8 cellular contexts compared by ENCODE assay signal in the genomic region with DNA sequence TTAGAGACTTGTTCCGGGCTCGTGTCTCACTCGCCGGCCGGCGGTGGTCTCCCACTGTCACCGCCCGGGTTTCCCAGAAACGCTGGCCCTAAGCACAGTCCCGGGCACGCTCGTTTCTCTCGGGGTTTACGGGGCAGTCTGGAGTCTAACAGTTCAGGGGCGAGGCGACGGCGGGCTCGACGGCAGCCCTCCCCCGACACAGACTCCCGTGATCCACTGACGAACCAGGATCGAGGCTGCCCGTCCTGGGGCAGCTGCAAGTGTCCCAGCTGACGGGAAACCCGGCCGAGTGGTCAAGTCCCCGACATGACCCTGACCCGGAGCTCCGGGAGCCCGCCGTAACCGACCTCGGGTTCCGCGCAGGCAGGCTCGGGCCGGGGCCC. TPM values are rescaled to one million over a fixed set of nuclear protein-coding genes. Genes with fewer than 3 reads are reported as not detected.
DNase-seq lines count a peak whose midpoint lies in the region; ATAC-seq lines count a peak whose summit lies in the region.

No MANE protein-coding gene starts in this region.

- H3K4me3 ChIP-seq in duodenal mucosa (ENCODE audit: low read depth in 1 of 2, low read length in 2 of 2), result peak overlapping the region; percentile 82 to 93

- H3K4me1 ChIP-seq in duodenal mucosa (ENCODE audit: control insufficient read depth in 1 of 2, insufficient read depth in 2 of 2, low read length in 2 of 2), result peaks cover 28 to 39% of the 10 kb centered on the region in 2 donors

- H3K9me3 ChIP-seq in KOPT-K1 (ENCODE audit: insufficient read depth, low read length, poor library complexity, severe bottlenecking), result no peaks in the 10 kb centered on the region
- H3K9me3 ChIP-seq in duodenal mucosa (ENCODE audit: control insufficient read depth in 1 of 2, low read length in 2 of 2), result no peaks in the 10 kb centered on the region

- peaks cover 32% of the 10 kb centered on the region for H3K36me3 Mint-ChIP-seq in activated CD4-positive, alpha-beta T cell treated with anti-CD3 and anti-CD28 coated beads, Interleukin-2, amount 10 ng/mL, durations not matched to agents 7 days and 5 days (ENCODE audit: low read depth)
- no peaks in the 10 kb centered on the region for H3K36me3 Mint-ChIP-seq in natural killer cell treated with Interleukin-12 subunit alpha and Interleukin-12 subunit beta and Interleukin-15 and Interleukin-18, amount 100 ng/mL, for 72 hours

- peak overlapping the region; percentile 86 for H3K27ac Mint-ChIP-seq in activated CD4-positive, alpha-beta T cell treated with anti-CD3 and anti-CD28 coated beads, Interleukin-2, amount 10 ng/mL, durations not matched to agents 7 days and 5 days
- H3K27ac Mint-ChIP-seq in natural killer cell treated with Interleukin-12 subunit alpha and Interleukin-12 subunit beta and Interleukin-15 and Interleukin-18, amount 100 ng/mL, for 72 hours, result peak overlapping the region; percentile 26 to 61

- H3K4me1 Mint-ChIP-seq in activated CD4-positive, alpha-beta T cell treated with anti-CD3 and anti-CD28 coated beads, Interleukin-2, amount 10 ng/mL, durations not matched to agents 7 days and 5 days, result peaks cover 39% of the 10 kb centered on the region
- peaks cover 28 to 31% of the 10 kb centered on the region in 2 donors for H3K4me1 Mint-ChIP-seq in natural killer cell treated with Interleukin-12 subunit alpha and Interleukin-12 subunit beta and Interleukin-15 and Interleukin-18, amount 100 ng/mL, for 72 hours (ENCODE audit: low read depth in 2 of 2)

- no peak for DNase-seq in activated CD4-positive, alpha-beta T cell treated with anti-CD3 and anti-CD28 coated beads, Interleukin-2, amount 10 ng/mL, durations not matched to agents 7 days and 5 days
- no peak for DNase-seq in activated CD4-positive, alpha-beta T cell treated with anti-CD3 and anti-CD28 coated beads for 1 hour
- DNase-seq in natural killer cell treated with Interleukin-12 subunit alpha and Interleukin-12 subunit beta and Interleukin-15 and Interleukin-18, amount 100 ng/mL, for 72 hours (ENCODE audit: low spot score), result no peak
- DNase-seq in HuH-7 (ENCODE audit: low spot score) (no peak), sciatic nerve (ENCODE audit: low spot score) (no peak), UCSD-AML1 (lab: John Stamatoyannopoulos, UW; ENCODE audit: unreplicated experiment) (no peak)

- ATAC-seq in natural killer cell treated with Interleukin-12 subunit alpha and Interleukin-12 subunit beta and Interleukin-15 and Interleukin-18, amount 100 ng/mL, for 72 hours, result no peak
- ATAC-seq in sciatic nerve, result no peak

- intact Hi-C loops in sciatic nerve (cut with DNase I), result no loop called here

- H3K9me3 Mint-ChIP-seq in activated CD4-positive, alpha-beta T cell treated with anti-CD3 and anti-CD28 coated beads, Interleukin-2, amount 10 ng/mL, durations not matched to agents 7 days and 5 days, result no peaks in the 10 kb centered on the region
- H3K9me3 Mint-ChIP-seq in natural killer cell treated with Interleukin-12 subunit alpha and Interleukin-12 subunit beta and Interleukin-15 and Interleukin-18, amount 100 ng/mL, for 72 hours, result no peaks in the 10 kb centered on the region

- POLR2A ChIA-PET in activated CD4-positive, alpha-beta T cell treated with anti-CD3 and anti-CD28 coated beads, Interleukin-2, amount 10 ng/mL, durations not matched to agents 7 days and 5 days (lab: Charles Lee), result no interaction called here

- peak overlapping the region; percentile 90 to 92 for H3K9ac ChIP-seq in duodenal mucosa (ENCODE audit: low read depth in 1 of 2, low read length in 2 of 2)

- CTCF ChIA-PET in activated CD4-positive, alpha-beta T cell treated with anti-CD3 and anti-CD28 coated beads, Interleukin-2, amount 10 ng/mL, durations not matched to agents 7 days and 5 days (lab: Charles Lee), result interaction anchor here (1.0 to 1.7 kb wide), 4 partner anchors 9 to 152 kb away, joined by 3 to 4 read pairs (median 4); no protein-coding TSS in a partner anchor

- H3K4me3 Mint-ChIP-seq in activated CD4-positive, alpha-beta T cell treated with anti-CD3 and anti-CD28 coated beads, Interleukin-2, amount 10 ng/mL, durations not matched to agents 7 days and 5 days, result peak overlapping the region; percentile 88
- H3K4me3 Mint-ChIP-seq in natural killer cell treated with Interleukin-12 subunit alpha and Interleukin-12 subunit beta and Interleukin-15 and Interleukin-18, amount 100 ng/mL, for 72 hours, result peak overlapping the region; percentile 86

- H3K27ac ChIP-seq in KOPT-K1 (ENCODE audit: low read depth, low read length, poor library complexity, severe bottlenecking) (peak overlapping the region; percentile 78), duodenal mucosa (ENCODE audit: low read depth, low read length) (peak overlapping the region; percentile 56)

- no peaks in the 10 kb centered on the region for H3K27me3 ChIP-seq in duodenal mucosa (ENCODE audit: control insufficient read depth in 1 of 2, insufficient read depth in 2 of 2, low read length in 2 of 2)

- H3K36me3 ChIP-seq in KOPT-K1 (ENCODE audit: insufficient read depth, low read length), result peaks cover 37% of the 10 kb centered on the region
- H3K36me3 ChIP-seq in duodenal mucosa (ENCODE audit: control insufficient read depth in 1 of 2, insufficient read depth in 2 of 2, low read length in 2 of 2), result peaks cover 6 to 7% of the 10 kb centered on the region in 2 donors

- no peaks in the 10 kb centered on the region for H3K27me3 Mint-ChIP-seq in activated CD4-positive, alpha-beta T cell treated with anti-CD3 and anti-CD28 coated beads, Interleukin-2, amount 10 ng/mL, durations not matched to agents 7 days and 5 days
- no peaks in the 10 kb centered on the region for H3K27me3 Mint-ChIP-seq in natural killer cell treated with Interleukin-12 subunit alpha and Interleukin-12 subunit beta and Interleukin-15 and Interleukin-18, amount 100 ng/mL, for 72 hours

RNA-seq across cellular contexts. Expression of a gene that starts 0.5 kb away (rescaled TPM):
- total RNA-seq in activated CD4-positive, alpha-beta T cell treated with anti-CD3 and anti-CD28 coated beads, Interleukin-2, amount 10 ng/mL, durations not matched to agents 7 days and 5 days, result 10 to 100 TPM; 63.4 to 63.7 TPM
- total RNA-seq in natural killer cell treated with Interleukin-12 subunit alpha and Interleukin-12 subunit beta and Interleukin-15 and Interleukin-18, amount 100 ng/mL, for 72 hours, result 100 to 1,000 TPM in 1 of 2 donors, 10 to 100 TPM in 1; 70.6 to 119 TPM
- 50.5 TPM for total RNA-seq in sciatic nerve

RNA-seq across cellular contexts. Expression of a gene that starts 7.1 kb away (rescaled TPM):
- 1 to 10 TPM; 5.1 to 6.6 TPM for total RNA-seq in activated CD4-positive, alpha-beta T cell treated with anti-CD3 and anti-CD28 coated beads, Interleukin-2, amount 10 ng/mL, durations not matched to agents 7 days and 5 days
- total RNA-seq in natural killer cell treated with Interleukin-12 subunit alpha and Interleukin-12 subunit beta and Interleukin-15 and Interleukin-18, amount 100 ng/mL, for 72 hours, result 1 to 10 TPM; 1.5 to 3.2 TPM
- 12.5 TPM for total RNA-seq in sciatic nerve

RNA-seq across cellular contexts. Expression of a gene that starts 26.6 kb away (rescaled TPM):
- 1 to 10 TPM; 1.2 to 1.4 TPM for total RNA-seq in activated CD4-positive, alpha-beta T cell treated with anti-CD3 and anti-CD28 coated beads, Interleukin-2, amount 10 ng/mL, durations not matched to agents 7 days and 5 days
- 1 to 10 TPM; 5.2 to 5.6 TPM for total RNA-seq in natural killer cell treated with Interleukin-12 subunit alpha and Interleukin-12 subunit beta and Interleukin-15 and Interleukin-18, amount 100 ng/mL, for 72 hours
- 3.5 TPM for total RNA-seq in sciatic nerve

RNA-seq across cellular contexts. Expression of a gene that starts 34.6 kb away (rescaled TPM):
- 10 to 100 TPM; 69.5 to 92.1 TPM for total RNA-seq in activated CD4-positive, alpha-beta T cell treated with anti-CD3 and anti-CD28 coated beads, Interleukin-2, amount 10 ng/mL, durations not matched to agents 7 days and 5 days
- total RNA-seq in natural killer cell treated with Interleukin-12 subunit alpha and Interleukin-12 subunit beta and Interleukin-15 and Interleukin-18, amount 100 ng/mL, for 72 hours, result 10 to 100 TPM; 32.5 to 60.5 TPM
- total RNA-seq in sciatic nerve, result 74.7 TPM

RNA-seq across cellular contexts. Expression of a gene that starts 35.3 kb away (rescaled TPM):
- total RNA-seq in activated CD4-positive, alpha-beta T cell treated with anti-CD3 and anti-CD28 coated beads, Interleukin-2, amount 10 ng/mL, durations not matched to agents 7 days and 5 days, result 10 to 100 TPM; 18.9 to 24.4 TPM
- total RNA-seq in natural killer cell treated with Interleukin-12 subunit alpha and Interleukin-12 subunit beta and Interleukin-15 and Interleukin-18, amount 100 ng/mL, for 72 hours, result 10 to 100 TPM; 19.2 to 39.0 TPM
- total RNA-seq in sciatic nerve, result 11.3 TPM
